Comparison of ENCODE assay signal across 31 cellular contexts in genomic region chr12:44159870-44160269, GRCh38.
"Had no signal": no experiment of that assay in that cellular context is flagged by ENCODE, and none has a peak within 500 bp of the region (broad histone marks: within the 10 kb centered on the region; RNA-seq: fewer than 3 reads in every experiment).

No MANE protein-coding gene starts in this region.

- H3K36me3 Mint-ChIP-seq: activated naive CD8-positive, alpha-beta T cell had no signal

- H3K27me3 Mint-ChIP-seq: activated B cell treated with CpG ODN at 0.5 μM for 24 hours; activated CD8-positive, alpha-beta T cell treated with anti-CD3 and anti-CD28 coated beads for 36 hours; activated naive CD8-positive, alpha-beta T cell; activated T-helper 17 cell treated with anti-CD3 and anti-CD28 coated beads, Interleukin-2, amount 50 U/mL, for 72 hours; central memory CD8-positive, alpha-beta T cell; dendritic cell treated with granulocyte-macrophage colony-stimulating factor and Interleukin-4, amounts not matched to agents 40 ng/mL and 50 ng/mL, for 4 days; T-helper 17 cell had no signal

- H3K4me1 Mint-ChIP-seq: activated T-helper 17 cell treated with anti-CD3 and anti-CD28 coated beads, Interleukin-2, amount 50 U/mL, for 72 hours; central memory CD8-positive, alpha-beta T cell had no signal

- H3K27ac ChIP-seq: brain microvascular endothelial cell, coronary artery, WERI-Rb-1 had no signal

- ATAC-seq: activated CD4-positive, CD25-positive, alpha-beta regulatory T cell treated with anti-CD3 and anti-CD28 coated beads, Interleukin-2, amount 50 U/mL, for 24 hours; activated CD8-positive, alpha-beta T cell treated with anti-CD3 and anti-CD28 coated beads for 36 hours; activated T-cell treated with anti-CD3 and anti-CD28 coated beads, Interleukin-2, amount 50 U/mL, for 4 hours; activated T-helper 17 cell treated with anti-CD3 and anti-CD28 coated beads, Interleukin-2, amount 50 U/mL, for 72 hours; esophagus mucosa; T-helper 17 cell had no signal

- H3K36me3 ChIP-seq: brain microvascular endothelial cell, WERI-Rb-1 had no signal

- H3K4me3 ChIP-seq: coronary artery, dorsolateral prefrontal cortex had no signal

- H3K9me3 Mint-ChIP-seq: activated B cell treated with CpG ODN at 0.5 μM for 24 hours; activated CD8-positive, alpha-beta T cell treated with anti-CD3 and anti-CD28 coated beads for 36 hours; activated T-cell treated with anti-CD3 and anti-CD28 coated beads, Interleukin-2, amount 50 U/mL, for 4 hours; activated T-helper 17 cell treated with anti-CD3 and anti-CD28 coated beads, Interleukin-2, amount 50 U/mL, for 72 hours; central memory CD8-positive, alpha-beta T cell; endodermal cell; T-helper 2 cell treated with Interferon-gamma antibody and Interleukin-4, amounts not matched to agents 5 μg/mL and 100 μg/mL, for 36 hours had no signal

- DNase-seq: activated B cell treated with CpG ODN at 0.5 μM for 24 hours; activated CD4-positive, alpha-beta T cell treated with anti-CD3 and anti-CD28 coated beads for 48 hours; activated CD4-positive, alpha-beta T cell treated with anti-CD3 and anti-CD28 coated beads, Interleukin-2, amount 50 U/mL, for 1 hour; activated CD4-positive, alpha-beta T cell treated with anti-CD3 and anti-CD28 coated beads, Interleukin-2, amount 50 U/mL, for 48 hours; activated CD8-positive, alpha-beta memory T cell treated with anti-CD3 and anti-CD28 coated beads for 24 hours; activated CD8-positive, alpha-beta T cell treated with anti-CD3 and anti-CD28 coated beads for 36 hours; activated effector memory CD4-positive, alpha-beta T cell treated with Interleukin-2 at 50 U/mL for 16 hours; activated gamma-delta T cell treated with Interleukin-2 at 50 U/mL for 16 hours; activated naive CD4-positive, alpha-beta T cell treated with anti-CD3 and anti-CD28 coated beads, Interleukin-2, amount 50 U/mL, for 16 hours; activated naive CD4-positive, alpha-beta T cell treated with Interleukin-2 at 50 U/mL for 16 hours; activated T-cell treated with anti-CD3 and anti-CD28 coated beads, Interleukin-2, amount 50 U/mL, for 4 hours; amniotic stem cell; anterior cingulate cortex; brain microvascular endothelial cell; effector memory CD4-positive, alpha-beta T cell; endodermal cell; foreskin fibroblast; head of caudate nucleus; T-helper 1 cell; T-helper 17 cell; T1000; WERI-Rb-1 had no signal

- H3K4me3 Mint-ChIP-seq: activated B cell treated with CpG ODN at 0.5 μM for 24 hours; activated CD8-positive, alpha-beta T cell treated with anti-CD3 and anti-CD28 coated beads for 36 hours; activated naive CD8-positive, alpha-beta T cell; activated T-cell treated with anti-CD3 and anti-CD28 coated beads, Interleukin-2, amount 50 U/mL, for 4 hours; activated T-helper 17 cell treated with anti-CD3 and anti-CD28 coated beads, Interleukin-2, amount 50 U/mL, for 72 hours; central memory CD8-positive, alpha-beta T cell; dendritic cell treated with granulocyte-macrophage colony-stimulating factor and Interleukin-4, amounts not matched to agents 40 ng/mL and 50 ng/mL, for 4 days; endodermal cell; T-helper 17 cell; T-helper 2 cell treated with Interferon-gamma antibody and Interleukin-4, amounts not matched to agents 5 μg/mL and 100 μg/mL, for 36 hours had no signal

- H3K27ac Mint-ChIP-seq: activated B cell treated with CpG ODN at 0.5 μM for 24 hours; activated CD8-positive, alpha-beta T cell treated with anti-CD3 and anti-CD28 coated beads for 36 hours; activated naive CD8-positive, alpha-beta T cell; activated T-helper 17 cell treated with anti-CD3 and anti-CD28 coated beads, Interleukin-2, amount 50 U/mL, for 72 hours; dendritic cell treated with granulocyte-macrophage colony-stimulating factor and Interleukin-4, amounts not matched to agents 40 ng/mL and 50 ng/mL, for 4 days; endodermal cell; T-helper 17 cell; T-helper 2 cell treated with Interferon-gamma antibody and Interleukin-4, amounts not matched to agents 5 μg/mL and 100 μg/mL, for 36 hours had no signal

- H3K27me3 ChIP-seq: brain microvascular endothelial cell, dorsolateral prefrontal cortex had no signal
